Comparison of ENCODE assay signal across 11 cellular contexts in genomic region chr1:206687915-206688442, GRCh38. TPM values are rescaled to one million over a fixed set of nuclear protein-coding genes. Genes with fewer than 3 reads are reported as not detected.
DNase-seq lines count a peak whose midpoint lies in the region; ATAC-seq and TF ChIP-seq lines count a peak whose summit lies in the region.
"Had no signal": no experiment of that assay in that cellular context is flagged by ENCODE, and none has a peak within 500 bp of the region (broad histone marks: within the 10 kb centered on the region; RNA-seq: fewer than 3 reads in every experiment).

No MANE protein-coding gene starts in this region.

- POLR2A ChIA-PET in activated CD4-positive, alpha-beta memory T cell treated with anti-CD3 and anti-CD28 coated beads for 36 hours (lab: Charles Lee) = no interaction called here
- POLR2A ChIA-PET in activated CD4-positive, alpha-beta memory T cell treated with anti-CD3 and anti-CD28 coated beads, Interleukin-2, amount 10 ng/mL, durations not matched to agents 7 days and 5 days (lab: Charles Lee) = interaction anchor here (0.6 to 2.8 kb wide), 6 partner anchors 9 to 32 kb away, joined by 3 to 6 read pairs (median 3); no protein-coding TSS in a partner anchor
- POLR2A ChIA-PET in activated B cell treated with CpG ODN at 0.5 μM for 24 hours (lab: Charles Lee) = interaction anchor here (1.5 kb wide), 1 partner anchor 15 kb away, joined by 6 read pairs; no protein-coding TSS in a partner anchor
- POLR2A ChIA-PET in naive thymus-derived CD8-positive, alpha-beta T cell (lab: Charles Lee) = interaction anchor here (0.9 to 1.2 kb wide), 2 partner anchors 100 to 143 kb away, joined by 3 read pairs; no protein-coding TSS in a partner anchor

- H3K27me3 ChIP-seq in right cardiac atrium (ENCODE audit: control insufficient read depth, insufficient read depth) (no peaks in the 10 kb centered on the region), smooth muscle cell (ENCODE audit: low read depth) (peaks cover 6% of the 10 kb centered on the region)

- TF ChIP-seq CTCF in activated B cell treated with CpG ODN at 0.5 μM for 24 hours (IDR thresholded peaks at IDR 0.05) = no peak
- no peak for TF ChIP-seq CTCF in smooth muscle cell (IDR thresholded peaks at IDR 0.05; ENCODE audit: borderline replicate concordance, insufficient read depth, poor library complexity, severe bottlenecking)

- no peaks in the 10 kb centered on the region for H3K9me3 ChIP-seq in right cardiac atrium (ENCODE audit: control insufficient read depth, low read length)
- H3K9me3 ChIP-seq in smooth muscle cell (replicated peaks; ENCODE audit: low read depth) = no peaks in the 10 kb centered on the region

- ATAC-seq in activated B cell treated with CpG ODN at 0.5 μM for 24 hours (ENCODE audit: low read depth) (no peak), right cardiac atrium (no peak)
- no peak for ATAC-seq in naive thymus-derived CD8-positive, alpha-beta T cell

- peaks cover 5% of the 10 kb centered on the region for H3F3A ChIP-seq in smooth muscle cell (ENCODE audit: low read depth)

- H3K9me3 Mint-ChIP-seq in activated CD4-positive, alpha-beta memory T cell treated with anti-CD3 and anti-CD28 coated beads for 36 hours = no peaks in the 10 kb centered on the region
- H3K9me3 Mint-ChIP-seq in activated CD4-positive, alpha-beta memory T cell treated with anti-CD3 and anti-CD28 coated beads, Interleukin-2, amount 10 ng/mL, durations not matched to agents 7 days and 5 days = no peaks in the 10 kb centered on the region
- H3K9me3 Mint-ChIP-seq in activated B cell treated with CpG ODN at 0.5 μM for 24 hours = no peaks in the 10 kb centered on the region
- no peaks in the 10 kb centered on the region for H3K9me3 Mint-ChIP-seq in naive thymus-derived CD8-positive, alpha-beta T cell

- 43% methylated on average over 2 of the region's 2 CpGs for WGBS in right cardiac atrium
- WGBS in smooth muscle cell (ENCODE audit: low lambda C conversion rate) = 31% methylated on average over 2 of the region's 2 CpGs

- peaks cover 73% of the 10 kb centered on the region for H3K79me2 ChIP-seq in smooth muscle cell (ENCODE audit: low read depth)

- CTCF ChIA-PET in activated CD4-positive, alpha-beta memory T cell treated with anti-CD3 and anti-CD28 coated beads for 36 hours (lab: Charles Lee) = interaction anchor here (0.7 to 4.6 kb wide), 4 partner anchors 24 to 246 kb away, joined by 3 to 33 read pairs (median 12); no protein-coding TSS in a partner anchor
- CTCF ChIA-PET in activated CD4-positive, alpha-beta memory T cell treated with anti-CD3 and anti-CD28 coated beads, Interleukin-2, amount 10 ng/mL, durations not matched to agents 7 days and 5 days (lab: Charles Lee) = interaction anchor here (0.6 to 2.6 kb wide), 7 partner anchors 24 to 75 kb away, joined by 3 to 9 read pairs (median 4); partner anchors contain the start of gene DYRK3
- CTCF ChIA-PET in activated B cell treated with CpG ODN at 0.5 μM for 24 hours (lab: Charles Lee) = interaction anchor here (0.8 to 2.0 kb wide), 2 partner anchors 24 to 47 kb away, joined by 4 to 8 read pairs; no protein-coding TSS in a partner anchor

- no peaks in the 10 kb centered on the region for H3K36me3 ChIP-seq in smooth muscle cell (ENCODE audit: low read depth)

- H3K4me1 ChIP-seq in right cardiac atrium (ENCODE audit: control insufficient read depth, insufficient read depth, low read length) (peaks cover 38% of the 10 kb centered on the region), smooth muscle cell (ENCODE audit: low read depth) (peaks cover 39% of the 10 kb centered on the region)

- DNase-seq in activated CD4-positive, alpha-beta memory T cell treated with anti-CD3 and anti-CD28 coated beads for 36 hours = peak; percentile 25
- DNase-seq in activated CD4-positive, alpha-beta memory T cell treated with anti-CD3 and anti-CD28 coated beads, Interleukin-2, amount 10 ng/mL, durations not matched to agents 7 days and 5 days = no peak
- peak; percentile 10 for DNase-seq in activated B cell treated with CpG ODN at 0.5 μM for 24 hours
- no peak for DNase-seq in right cardiac atrium
- DNase-seq in smooth muscle cell (lab: John Stamatoyannopoulos, UW; ENCODE audit: unreplicated experiment) = no peak
- DNase-seq in HuH-7 (ENCODE audit: low spot score) = no peak
- DNase-seq in naive thymus-derived CD8-positive, alpha-beta T cell = no peak
- DNase-seq in hippocampal formation (lab: John Stamatoyannopoulos, UW) = no peak
- DNase-seq: activated gamma-delta T cell treated with Interleukin-2 at 50 U/mL for 16 hours had no signal

- H2AFZ ChIP-seq in smooth muscle cell (ENCODE audit: low read depth) = no peak overlapping the region

- H3K4me2 ChIP-seq in smooth muscle cell = peak overlapping the region; percentile 100

- H3K36me3 Mint-ChIP-seq in activated CD4-positive, alpha-beta memory T cell treated with anti-CD3 and anti-CD28 coated beads for 36 hours = peaks cover 5% of the 10 kb centered on the region
- H3K36me3 Mint-ChIP-seq in activated CD4-positive, alpha-beta memory T cell treated with anti-CD3 and anti-CD28 coated beads, Interleukin-2, amount 10 ng/mL, durations not matched to agents 7 days and 5 days (ENCODE audit: low read depth) = peaks cover 8% of the 10 kb centered on the region
- peaks cover 14% of the 10 kb centered on the region for H3K36me3 Mint-ChIP-seq in activated B cell treated with CpG ODN at 0.5 μM for 24 hours (ENCODE audit: low read depth)
- H3K36me3 Mint-ChIP-seq in naive thymus-derived CD8-positive, alpha-beta T cell = no peaks in the 10 kb centered on the region

- intact Hi-C loops in activated CD4-positive, alpha-beta memory T cell treated with anti-CD3 and anti-CD28 coated beads for 36 hours (cut with micrococcal nuclease) = no loop called here
- intact Hi-C loops in activated B cell treated with CpG ODN at 0.5 μM for 24 hours (cut with micrococcal nuclease) (loop anchor here (2.0 to 10.0 kb wide), 2 partner anchors 15 to 727 kb away; no protein-coding TSS in a partner anchor), right cardiac atrium (cut with DNase I) (loop anchor here in 2 of 4 donors (5.0 kb wide), 1 partner anchor 34 kb away; no protein-coding TSS in a partner anchor)

- peaks cover 69% of the 10 kb centered on the region for H3K4me1 Mint-ChIP-seq in activated CD4-positive, alpha-beta memory T cell treated with anti-CD3 and anti-CD28 coated beads for 36 hours (ENCODE audit: low read depth)
- H3K4me1 Mint-ChIP-seq in activated CD4-positive, alpha-beta memory T cell treated with anti-CD3 and anti-CD28 coated beads, Interleukin-2, amount 10 ng/mL, durations not matched to agents 7 days and 5 days = peaks cover 52% of the 10 kb centered on the region
- H3K4me1 Mint-ChIP-seq in activated B cell treated with CpG ODN at 0.5 μM for 24 hours = peaks cover 79% of the 10 kb centered on the region
- peaks cover 39 to 78% (median 75%) of the 10 kb centered on the region in 4 donors for H3K4me1 Mint-ChIP-seq in naive thymus-derived CD8-positive, alpha-beta T cell

- H3K9ac ChIP-seq in smooth muscle cell (ENCODE audit: low read depth) = no peak overlapping the region

- H3K27ac ChIP-seq in right cardiac atrium (ENCODE audit: low read length) (peak overlapping the region; percentile 82), smooth muscle cell (ENCODE audit: low read depth) (no peak overlapping the region)
- H3K27ac ChIP-seq: HL-60 had no signal

- H3K4me3 ChIP-seq in right cardiac atrium (ENCODE audit: low read length) (peak overlapping the region; percentile 96), smooth muscle cell (peak overlapping the region; percentile 72)
- H3K4me3 ChIP-seq: lung had no signal

- H3K27me3 Mint-ChIP-seq in activated CD4-positive, alpha-beta memory T cell treated with anti-CD3 and anti-CD28 coated beads for 36 hours = peaks cover 1% of the 10 kb centered on the region
- peaks cover 4% of the 10 kb centered on the region for H3K27me3 Mint-ChIP-seq in activated CD4-positive, alpha-beta memory T cell treated with anti-CD3 and anti-CD28 coated beads, Interleukin-2, amount 10 ng/mL, durations not matched to agents 7 days and 5 days
- no peaks in the 10 kb centered on the region for H3K27me3 Mint-ChIP-seq in activated B cell treated with CpG ODN at 0.5 μM for 24 hours
- peaks cover 0 to 2% (median 0%) of the 10 kb centered on the region in 5 donors for H3K27me3 Mint-ChIP-seq in naive thymus-derived CD8-positive, alpha-beta T cell

- H4K20me1 ChIP-seq in smooth muscle cell (ENCODE audit: low read depth) = peaks cover 74% of the 10 kb centered on the region

- peak overlapping the region; percentile 11 for H3K27ac Mint-ChIP-seq in activated CD4-positive, alpha-beta memory T cell treated with anti-CD3 and anti-CD28 coated beads for 36 hours
- H3K27ac Mint-ChIP-seq in activated CD4-positive, alpha-beta memory T cell treated with anti-CD3 and anti-CD28 coated beads, Interleukin-2, amount 10 ng/mL, durations not matched to agents 7 days and 5 days = no peak overlapping the region
- no peak overlapping the region for H3K27ac Mint-ChIP-seq in activated B cell treated with CpG ODN at 0.5 μM for 24 hours
- peak overlapping the region in 4 of 10 donors; percentile 9 to 100 (median 94) for H3K27ac Mint-ChIP-seq in naive thymus-derived CD8-positive, alpha-beta T cell

- peak overlapping the region; percentile 2 for H3K4me3 Mint-ChIP-seq in activated CD4-positive, alpha-beta memory T cell treated with anti-CD3 and anti-CD28 coated beads for 36 hours
- H3K4me3 Mint-ChIP-seq in activated CD4-positive, alpha-beta memory T cell treated with anti-CD3 and anti-CD28 coated beads, Interleukin-2, amount 10 ng/mL, durations not matched to agents 7 days and 5 days = no peak overlapping the region
- H3K4me3 Mint-ChIP-seq in activated B cell treated with CpG ODN at 0.5 μM for 24 hours = no peak overlapping the region
- peak overlapping the region in 4 of 10 donors; percentile 13 to 41 (median 34) for H3K4me3 Mint-ChIP-seq in naive thymus-derived CD8-positive, alpha-beta T cell

RNA-seq across cellular contexts. Expression of gene MAPKAPK2, which starts 3.3 kb away (rescaled TPM):
- 10 to 100 TPM; 96.9 to 97.4 TPM for total RNA-seq in activated CD4-positive, alpha-beta memory T cell treated with anti-CD3 and anti-CD28 coated beads for 36 hours
- total RNA-seq in activated CD4-positive, alpha-beta memory T cell treated with anti-CD3 and anti-CD28 coated beads, Interleukin-2, amount 10 ng/mL, durations not matched to agents 7 days and 5 days = 10 to 100 TPM; 89.1 to 95.2 TPM
- total RNA-seq in activated B cell treated with CpG ODN at 0.5 μM for 24 hours (71.2 and 72.1 TPM in 2 replicates), right cardiac atrium (100 to 1,000 TPM; 192 to 221 (median 216) TPM), smooth muscle cell (36.0 and 40.9 TPM in 2 replicates)
- polyA plus RNA-seq in right cardiac atrium (129 TPM), smooth muscle cell (14.3 and 16.9 TPM in 2 replicates)
- total RNA-seq in naive thymus-derived CD8-positive, alpha-beta T cell = 10 to 100 TPM; 52.2 to 55.8 TPM
- polyA plus RNA-seq in naive thymus-derived CD8-positive, alpha-beta T cell = 1 to 10 TPM; 1.3 to 2.5 (median 1.6) TPM

RNA-seq across cellular contexts. Expression of gene DYRK3, which starts 52.6 kb away (rescaled TPM):
- 10 to 100 TPM; 10.1 to 11.4 TPM for total RNA-seq in activated CD4-positive, alpha-beta memory T cell treated with anti-CD3 and anti-CD28 coated beads for 36 hours
- 1 to 10 TPM; 8.8 to 9.2 TPM for total RNA-seq in activated CD4-positive, alpha-beta memory T cell treated with anti-CD3 and anti-CD28 coated beads, Interleukin-2, amount 10 ng/mL, durations not matched to agents 7 days and 5 days
- 0.33 and 0.37 TPM in 2 replicates for total RNA-seq in activated B cell treated with CpG ODN at 0.5 μM for 24 hours
- 10 to 100 TPM; 15.7 to 29.8 (median 23.4) TPM for total RNA-seq in right cardiac atrium
- 17.0 TPM for polyA plus RNA-seq in right cardiac atrium
- total RNA-seq in smooth muscle cell = 11.1 and 21.4 TPM in 2 replicates
- polyA plus RNA-seq in smooth muscle cell = 6.9 and 13.7 TPM in 2 replicates
- total RNA-seq in naive thymus-derived CD8-positive, alpha-beta T cell = under 1 TPM; 0.22 to 0.34 TPM
- not detected for polyA plus RNA-seq in naive thymus-derived CD8-positive, alpha-beta T cell

Comparison
In these comparisons a context has a peak if more than half of its experiments do, and no peak if none do; other contexts are left out.
1. DNase-seq: peak in activated CD4-positive, alpha-beta memory T cell treated with anti-CD3 and anti-CD28 coated beads for 36 hours (single experiment) and activated B cell treated with CpG ODN at 0.5 μM for 24 hours (single experiment); none in activated CD4-positive, alpha-beta memory T cell treated with anti-CD3 and anti-CD28 coated beads, Interleukin-2, amount 10 ng/mL, durations not matched to agents 7 days and 5 days (single experiment), right cardiac atrium (0 of 3), smooth muscle cell (single experiment), HuH-7 (single experiment), naive thymus-derived CD8-positive, alpha-beta T cell (0 of 10) and hippocampal formation (0 of 2).